Comparison of ENCODE assay signal across 16 cellular contexts in genomic region chr6:67501738-67502137, GRCh38.
"Had no signal": no experiment of that assay in that cellular context is flagged by ENCODE, and none has a peak within 500 bp of the region (broad histone marks: within the 10 kb centered on the region; RNA-seq: fewer than 3 reads in every experiment).

No MANE protein-coding gene starts in this region.

- H3K27ac Mint-ChIP-seq: activated CD4-positive, alpha-beta memory T cell treated with anti-CD3 and anti-CD28 coated beads, Interleukin-2, amount 10 ng/mL, durations not matched to agents 7 days and 5 days; activated naive CD8-positive, alpha-beta T cell treated with anti-CD3 and anti-CD28 coated beads for 36 hours had no signal

- H3K4me1 ChIP-seq: breast epithelium, heart left ventricle, left ventricle myocardium inferior, parathyroid adenoma, tibial artery, uterus had no signal

- DNase-seq: activated CD4-positive, alpha-beta memory T cell treated with anti-CD3 and anti-CD28 coated beads, Interleukin-2, amount 10 ng/mL, durations not matched to agents 7 days and 5 days; activated gamma-delta T cell; activated naive CD8-positive, alpha-beta T cell treated with anti-CD3 and anti-CD28 coated beads for 36 hours; activated T-cell treated with anti-CD3 and anti-CD28 coated beads, Interleukin-2, amount 50 U/mL, for 48 hours; dorsolateral prefrontal cortex; foreskin melanocyte; heart left ventricle; islet precursor cell; left ventricle myocardium inferior; mesendoderm; T-helper 9 cell; tibial artery; uterus had no signal

- H3K79me2 ChIP-seq: parathyroid adenoma had no signal

- H3K36me3 Mint-ChIP-seq: activated naive CD8-positive, alpha-beta T cell treated with anti-CD3 and anti-CD28 coated beads for 36 hours had no signal

- ATAC-seq: heart left ventricle had no signal

- H3K9ac ChIP-seq: parathyroid adenoma had no signal

- H2AFZ ChIP-seq: parathyroid adenoma had no signal

- H3K4me1 Mint-ChIP-seq: activated CD4-positive, alpha-beta memory T cell treated with anti-CD3 and anti-CD28 coated beads, Interleukin-2, amount 10 ng/mL, durations not matched to agents 7 days and 5 days; activated naive CD8-positive, alpha-beta T cell treated with anti-CD3 and anti-CD28 coated beads for 36 hours had no signal

- H3K36me3 ChIP-seq: breast epithelium, heart left ventricle, left ventricle myocardium inferior, tibial artery, uterus had no signal

- H3K4me3 Mint-ChIP-seq: activated CD4-positive, alpha-beta memory T cell treated with anti-CD3 and anti-CD28 coated beads, Interleukin-2, amount 10 ng/mL, durations not matched to agents 7 days and 5 days; activated naive CD8-positive, alpha-beta T cell treated with anti-CD3 and anti-CD28 coated beads for 36 hours had no signal

- H3K9me3 ChIP-seq: tibial artery, uterus had no signal

- H3K4me3 ChIP-seq: breast epithelium, dorsolateral prefrontal cortex, heart left ventricle, left ventricle myocardium inferior, tibial artery, uterus had no signal

- H3K27ac ChIP-seq: breast epithelium, dorsolateral prefrontal cortex, heart left ventricle, left ventricle myocardium inferior, parathyroid adenoma, tibial artery, uterus, VCaP had no signal

- H3K27me3 Mint-ChIP-seq: activated CD4-positive, alpha-beta memory T cell treated with anti-CD3 and anti-CD28 coated beads, Interleukin-2, amount 10 ng/mL, durations not matched to agents 7 days and 5 days; activated naive CD8-positive, alpha-beta T cell treated with anti-CD3 and anti-CD28 coated beads for 36 hours had no signal

- H3K27me3 ChIP-seq: breast epithelium, dorsolateral prefrontal cortex, heart left ventricle, tibial artery, uterus had no signal
